Comparison of ENCODE assay signal across 8 cellular contexts in genomic region chr18:50268022-50268747, GRCh38. TPM values are rescaled to one million over a fixed set of nuclear protein-coding genes. Genes with fewer than 3 reads are reported as not detected.
DNase-seq lines count a peak whose midpoint lies in the region; ATAC-seq and TF ChIP-seq lines count a peak whose summit lies in the region.

No MANE protein-coding gene starts in this region.

- peaks cover 6 to 28% (median 22%) of the 10 kb centered on the region in 4 donors for H3K4me1 Mint-ChIP-seq in naive thymus-derived CD8-positive, alpha-beta T cell

- intact Hi-C loops in esophagus muscularis mucosa (cut with DNase I): no loop called here

- peaks cover 0 to 37% (median 5%) of the 10 kb centered on the region in 3 donors for H3K36me3 Mint-ChIP-seq in naive thymus-derived CD8-positive, alpha-beta T cell

- TF ChIP-seq POLR2A in esophagus muscularis mucosa (IDR thresholded peaks at IDR 0.05; ENCODE audit: low read depth): no peak

- no peaks in the 10 kb centered on the region for H3K9me3 Mint-ChIP-seq in naive thymus-derived CD8-positive, alpha-beta T cell

- peak; percentile 61 to 78 (median 63) for TF ChIP-seq CTCF in esophagus muscularis mucosa (IDR thresholded peaks at IDR 0.05)

- peak overlapping the region; percentile 54 to 60 (median 58) for H3K4me3 ChIP-seq in esophagus muscularis mucosa

- DNase-seq in DMS153 (lab: John Stamatoyannopoulos, UW) (peak; percentile 34), HuH-7 (ENCODE audit: low spot score) (peak; percentile 69), activated T-cell treated with anti-CD3 and anti-CD28 coated beads for 4 hours (peak; percentile 65), esophagus muscularis mucosa (ENCODE audit: extremely low spot score) (no peak), HK-2 (ENCODE audit: unreplicated experiment) (no peak)
- peak; percentile 55 to 85 (median 72) for DNase-seq in naive thymus-derived CD8-positive, alpha-beta T cell
- peak; percentile 44 to 70 (median 59) for DNase-seq in stimulated activated naive CD4-positive, alpha-beta T cell (lab: John Stamatoyannopoulos, UW)

- H3K9me3 ChIP-seq in esophagus muscularis mucosa: no peaks in the 10 kb centered on the region

- 18% methylated on average over 26 of the region's 56 CpGs for WGBS in esophagus muscularis mucosa

- no peaks in the 10 kb centered on the region for H3K27me3 ChIP-seq in esophagus muscularis mucosa

- POLR2A ChIA-PET in naive thymus-derived CD8-positive, alpha-beta T cell (lab: Charles Lee): interaction anchor here (0.8 to 2.4 kb wide), 2 partner anchors 13 to 89 kb away, joined by 4 to 11 read pairs; partner anchors contain the start of gene MBD1

- peak overlapping the region; percentile 56 to 82 (median 77) for H3K27ac ChIP-seq in esophagus muscularis mucosa (replicated peaks in 1 of 4)

- H3K4me1 ChIP-seq in esophagus muscularis mucosa: peaks cover 5 to 27% (median 23%) of the 10 kb centered on the region in 4 donors

- ATAC-seq in GM21381 (IDR thresholded peaks at IDR 0.05; ENCODE audit: unreplicated experiment): peak; percentile 71
- peak; percentile 64 to 75 for ATAC-seq in naive thymus-derived CD8-positive, alpha-beta T cell

- peaks cover 29 to 44% (median 43%) of the 10 kb centered on the region in 4 donors for H3K36me3 ChIP-seq in esophagus muscularis mucosa

- no peak for TF ChIP-seq EP300 in esophagus muscularis mucosa (IDR thresholded peaks at IDR 0.05)

- peak overlapping the region in 5 of 10 donors; percentile 49 to 87 (median 81) for H3K27ac Mint-ChIP-seq in naive thymus-derived CD8-positive, alpha-beta T cell

- no peaks in the 10 kb centered on the region for H3K27me3 Mint-ChIP-seq in naive thymus-derived CD8-positive, alpha-beta T cell

- H3K4me3 Mint-ChIP-seq in naive thymus-derived CD8-positive, alpha-beta T cell: peak overlapping the region; percentile 58 to 92 (median 88)

RNA-seq across cellular contexts. Expression of gene CFAP53, which starts 1.9 kb away (rescaled TPM):
- total RNA-seq in esophagus muscularis mucosa: under 1 TPM in 1 of 4 donors, not detected in 3; 0.40 TPM
- 1 to 10 TPM; 1.2 TPM for total RNA-seq in naive thymus-derived CD8-positive, alpha-beta T cell
- under 1 TPM in 2 of 3 donors, not detected in 1; 0.31 to 0.57 TPM for polyA plus RNA-seq in naive thymus-derived CD8-positive, alpha-beta T cell

RNA-seq across cellular contexts. Expression of gene MBD1, which starts 13.1 kb away (rescaled TPM):
- 100 to 1,000 TPM in 1 of 4 donors, 10 to 100 TPM in 3; 65.6 to 101 (median 79.8) TPM for total RNA-seq in esophagus muscularis mucosa
- 100 to 1,000 TPM; 121 to 123 TPM for total RNA-seq in naive thymus-derived CD8-positive, alpha-beta T cell
- polyA plus RNA-seq in naive thymus-derived CD8-positive, alpha-beta T cell: 10 to 100 TPM; 22.5 to 39.9 (median 25.2) TPM

RNA-seq across cellular contexts. Expression of gene CXXC1, which starts 19.3 kb away (rescaled TPM):
- total RNA-seq in esophagus muscularis mucosa: 10 to 100 TPM; 38.6 to 58.1 (median 49.2) TPM
- 100 to 1,000 TPM; 159 to 171 TPM for total RNA-seq in naive thymus-derived CD8-positive, alpha-beta T cell
- polyA plus RNA-seq in naive thymus-derived CD8-positive, alpha-beta T cell: 10 to 100 TPM; 52.2 to 84.7 (median 59.8) TPM

Comparison
In these comparisons a context has a peak if more than half of its experiments do, and no peak if none do; other contexts are left out.
1. DNase-seq: peak in DMS153 (single experiment), HuH-7 (single experiment), activated T-cell treated with anti-CD3 and anti-CD28 coated beads for 4 hours (single experiment), naive thymus-derived CD8-positive, alpha-beta T cell (10 of 10) and stimulated activated naive CD4-positive, alpha-beta T cell (6 of 6); none in esophagus muscularis mucosa (single experiment) and HK-2 (single experiment).